8 cellular contexts compared by ENCODE assay signal in the genomic region with DNA sequence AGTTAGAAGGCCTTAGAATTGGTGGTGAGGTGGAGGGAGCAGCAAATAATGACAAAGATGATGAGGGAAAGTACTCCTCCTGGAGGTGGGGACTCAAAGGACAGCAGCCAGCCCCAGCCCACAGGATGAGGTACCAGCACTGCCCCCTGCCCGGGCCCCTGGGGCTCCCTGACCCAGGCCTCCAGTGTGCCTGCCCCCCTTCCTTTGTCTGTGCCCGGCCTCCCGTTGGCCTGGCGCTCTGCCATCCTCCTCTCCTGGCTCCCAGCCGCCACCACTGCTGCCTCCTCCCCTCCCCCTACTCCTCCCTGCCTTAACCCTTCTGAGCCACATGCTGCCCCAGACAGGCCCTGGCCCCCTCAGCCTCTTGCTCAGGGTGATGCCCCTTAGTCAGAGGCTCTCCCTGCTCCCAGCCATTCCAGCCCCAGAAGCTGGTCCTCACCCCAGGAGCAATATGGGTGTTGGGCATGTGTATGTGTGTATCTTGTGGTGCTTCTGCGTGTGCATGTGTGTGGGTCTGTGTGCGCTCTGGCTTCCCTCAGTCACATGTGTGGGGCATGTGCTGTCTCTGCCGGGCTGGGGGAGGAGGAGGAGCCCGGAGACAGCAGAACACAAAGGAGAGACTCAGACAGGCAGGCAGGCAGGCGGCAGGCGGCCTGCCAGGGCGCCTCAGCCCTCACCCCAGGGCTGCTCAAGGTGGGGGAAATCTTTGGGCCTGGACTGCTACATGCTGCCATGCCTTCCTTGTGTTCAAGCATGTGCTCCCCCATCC. TPM values are rescaled to one million over a fixed set of nuclear protein-coding genes. Genes with fewer than 3 reads are reported as not detected.
DNase-seq lines count a peak whose midpoint lies in the region; ATAC-seq and TF ChIP-seq lines count a peak whose summit lies in the region.

No MANE protein-coding gene starts in this region.

- no peaks in the 10 kb centered on the region for H3K9me3 Mint-ChIP-seq in activated CD8-positive, alpha-beta T cell treated with anti-CD3 and anti-CD28 coated beads for 36 hours

- H3K4me1 ChIP-seq in endocrine pancreas (ENCODE audit: control insufficient read depth, insufficient read depth, low read length) = peaks cover 3% of the 10 kb centered on the region

- peak overlapping the region; percentile 84 for H3K4me3 Mint-ChIP-seq in activated CD8-positive, alpha-beta T cell treated with anti-CD3 and anti-CD28 coated beads for 36 hours

- H3K27me3 ChIP-seq in H7 (ENCODE audit: control insufficient read depth, insufficient read depth, low read length) (no peaks in the 10 kb centered on the region), endocrine pancreas (ENCODE audit: control insufficient read depth, insufficient read depth, low read length) (no peaks in the 10 kb centered on the region)

- H3K9me3 ChIP-seq in endocrine pancreas (ENCODE audit: control insufficient read depth, low read length) = no peaks in the 10 kb centered on the region

- H3K27ac Mint-ChIP-seq in activated CD8-positive, alpha-beta T cell treated with anti-CD3 and anti-CD28 coated beads for 36 hours = peak overlapping the region; percentile 100

- TF ChIP-seq CTCF in activated CD8-positive, alpha-beta T cell treated with anti-CD3 and anti-CD28 coated beads for 36 hours (IDR thresholded peaks at IDR 0.05) = peak; percentile 36

- peaks cover 15% of the 10 kb centered on the region for H3K36me3 Mint-ChIP-seq in activated CD8-positive, alpha-beta T cell treated with anti-CD3 and anti-CD28 coated beads for 36 hours (ENCODE audit: low read depth)

- H3K27me3 Mint-ChIP-seq in activated CD8-positive, alpha-beta T cell treated with anti-CD3 and anti-CD28 coated beads for 36 hours = no peaks in the 10 kb centered on the region

- H3K4me3 ChIP-seq in H7 (ENCODE audit: insufficient read depth, low read depth, low read length) (peak overlapping the region; percentile 1; the same call in 1 of the 2 replicates), endocrine pancreas (ENCODE audit: control insufficient read depth, insufficient read depth, low read length) (peak overlapping the region; percentile 45)

- H3K9ac ChIP-seq in endocrine pancreas (ENCODE audit: control insufficient read depth, insufficient read depth, low read length) = peak overlapping the region; percentile 35

- peaks cover 53% of the 10 kb centered on the region for H3K4me1 Mint-ChIP-seq in activated CD8-positive, alpha-beta T cell treated with anti-CD3 and anti-CD28 coated beads for 36 hours (ENCODE audit: low read depth)

- no peaks in the 10 kb centered on the region for H3K36me3 ChIP-seq in H7 (replicated peaks; ENCODE audit: control insufficient read depth, insufficient read depth, low read length)
- H3K36me3 ChIP-seq in endocrine pancreas (ENCODE audit: control insufficient read depth, insufficient read depth, low read length) = no peaks in the 10 kb centered on the region

- CTCF ChIA-PET in activated CD8-positive, alpha-beta T cell treated with anti-CD3 and anti-CD28 coated beads for 36 hours (lab: Charles Lee) = interaction anchor here (1.0 to 1.6 kb wide), 3 partner anchors 14 to 52 kb away, joined by 3 to 9 read pairs (median 7); a partner anchor contains a TSS

- POLR2A ChIA-PET in activated CD8-positive, alpha-beta T cell treated with anti-CD3 and anti-CD28 coated beads for 36 hours (lab: Charles Lee) = interaction anchor here (0.6 to 6.6 kb wide), 7 partner anchors 14 to 333 kb away, joined by 3 to 65 read pairs (median 6); a partner anchor contains a TSS

- peak; percentile 41 for ATAC-seq in activated CD8-positive, alpha-beta T cell treated with anti-CD3 and anti-CD28 coated beads for 36 hours
- no peak for ATAC-seq in HG02840 (IDR thresholded peaks at IDR 0.05; ENCODE audit: low FRiP score, unreplicated experiment)

- intact Hi-C loops in activated CD8-positive, alpha-beta T cell treated with anti-CD3 and anti-CD28 coated beads for 36 hours (cut with micrococcal nuclease) = no loop called here

- peak; percentile 59 for DNase-seq in AG08395 (ENCODE audit: low spot score)
- DNase-seq in H7 = peak; percentile 83
- DNase-seq in NCI-H774 (lab: John Stamatoyannopoulos, UW) = peak; percentile 16
- peak; percentile 83 for DNase-seq in activated CD8-positive, alpha-beta T cell treated with anti-CD3 and anti-CD28 coated beads for 36 hours
- peak; percentile 92 for DNase-seq in mesenteric fat pad (ENCODE audit: low spot score)
- DNase-seq in stimulated activated CD8-positive, alpha-beta memory T cell treated with anti-CD3 and anti-CD28 coated beads, Interleukin-2, amount 100 ng/mL, for 48 hours (ENCODE audit: low read depth in 2 of 2) = peak; percentile 36 to 40

RNA-seq across cellular contexts. Expression of a gene that starts 2.6 kb away (rescaled TPM):
- 85.5 and 87.2 TPM in 2 replicates for total RNA-seq in H7 (2014; rRNA removed; shearing (Covaris generic))
- 10 to 100 TPM; 68.5 to 70.9 TPM for total RNA-seq in activated CD8-positive, alpha-beta T cell treated with anti-CD3 and anti-CD28 coated beads for 36 hours
- 33.0 TPM for total RNA-seq in mesenteric fat pad

RNA-seq across cellular contexts. Expression of a gene that starts 15.3 kb away (rescaled TPM):
- total RNA-seq in H7 (2014; rRNA removed; shearing (Covaris generic)) = 40.0 and 44.3 TPM in 2 replicates
- total RNA-seq in activated CD8-positive, alpha-beta T cell treated with anti-CD3 and anti-CD28 coated beads for 36 hours = 10 to 100 TPM; 68.6 to 72.2 TPM
- 49.7 TPM for total RNA-seq in mesenteric fat pad

RNA-seq across cellular contexts. Expression of a gene that starts 34.6 kb away (rescaled TPM):
- total RNA-seq in H7 (2014; rRNA removed; shearing (Covaris generic)) = 83.6 and 87.1 TPM in 2 replicates
- 100 to 1,000 TPM; 210 to 215 TPM for total RNA-seq in activated CD8-positive, alpha-beta T cell treated with anti-CD3 and anti-CD28 coated beads for 36 hours
- total RNA-seq in mesenteric fat pad = 50.2 TPM

RNA-seq across cellular contexts. Expression of a gene that starts 52.4 kb away (rescaled TPM):
- total RNA-seq in H7 (2014; rRNA removed; shearing (Covaris generic)) = 28.6 and 31.1 TPM in 2 replicates
- total RNA-seq in activated CD8-positive, alpha-beta T cell treated with anti-CD3 and anti-CD28 coated beads for 36 hours = 10 to 100 TPM; 18.0 to 18.1 TPM
- 15.7 TPM for total RNA-seq in mesenteric fat pad

Comparison
In these comparisons a context has a peak if more than half of its experiments do, and no peak if none do; other contexts are left out.
1. DNase-seq: peak in every context shown above with its lines; median percentile 92 in mesenteric fat pad; 83 in H7; 83 in activated CD8-positive, alpha-beta T cell treated with anti-CD3 and anti-CD28 coated beads for 36 hours; 59 in AG08395; 38 in stimulated activated CD8-positive, alpha-beta memory T cell treated with anti-CD3 and anti-CD28 coated beads, Interleukin-2, amount 100 ng/mL, for 48 hours; 16 in NCI-H774.